22 cellular contexts compared by ENCODE assay signal in genomic region chr6:24543683-24544082, GRCh38.
"Had no signal": no experiment of that assay in that cellular context is flagged by ENCODE, and none has a peak within 500 bp of the region (broad histone marks: within the 10 kb centered on the region; RNA-seq: fewer than 3 reads in every experiment).

No MANE protein-coding gene starts in this region.

- DNase-seq: activated CD4-positive, alpha-beta T cell treated with anti-CD3 and anti-CD28 coated beads, Interleukin-2, amount 10 ng/mL, durations not matched to agents 7 days and 5 days; activated CD4-positive, CD25-positive, alpha-beta regulatory T cell treated with anti-CD3 and anti-CD28 coated beads, Interleukin-2, amount 50 U/mL, for 72 hours; activated CD8-positive, alpha-beta memory T cell treated with anti-CD3 and anti-CD28 coated beads, Interleukin-2, amount 10 ng/mL, durations not matched to agents 7 days and 5 days; activated CD8-positive, alpha-beta T cell treated with anti-CD3 and anti-CD28 coated beads for 36 hours; activated gamma-delta T cell; activated T-cell treated with anti-CD3 and anti-CD28 coated beads for 4 hours; aorta; colonic mucosa; gastrocnemius medialis; heart left ventricle; islet precursor cell; left cardiac atrium; mucosa of descending colon; nephron progenitor cell; right lobe of liver; stimulated activated CD4-positive, alpha-beta T cell treated with anti-CD3 and anti-CD28 coated beads, Interleukin-2, amount 100 ng/mL, for 24 hours; stomach; T-helper 17 cell; transverse colon had no signal

- H3K9me3 ChIP-seq: colonic mucosa, esophagus muscularis mucosa, gastrocnemius medialis, heart left ventricle, mucosa of descending colon, right lobe of liver, stomach, transverse colon had no signal

- H3K4me3 ChIP-seq: colonic mucosa, esophagus muscularis mucosa, gastrocnemius medialis, heart left ventricle, mucosa of descending colon, right lobe of liver, skin epidermis, stomach, transverse colon had no signal

- H3K4me1 ChIP-seq: colonic mucosa, esophagus muscularis mucosa, gastrocnemius medialis, right lobe of liver, stomach, transverse colon had no signal

- H3K27me3 ChIP-seq: colonic mucosa, gastrocnemius medialis, right lobe of liver, transverse colon had no signal

- H3K36me3 ChIP-seq: colonic mucosa, heart left ventricle, right lobe of liver, transverse colon had no signal

- ATAC-seq: activated CD8-positive, alpha-beta memory T cell treated with anti-CD3 and anti-CD28 coated beads, Interleukin-2, amount 10 ng/mL, durations not matched to agents 7 days and 5 days; activated CD8-positive, alpha-beta T cell treated with anti-CD3 and anti-CD28 coated beads for 36 hours; gastrocnemius medialis; heart left ventricle; left cardiac atrium; mucosa of descending colon; right lobe of liver; stimulated activated memory B cell treated with anti-CD40 and anti-IgM and Interleukin-4, amounts not matched to agents 10 μg/mL and 1 μg/mL and 100 μg/mL, for 72 hours; T-helper 17 cell had no signal

- H3K27ac ChIP-seq: colonic mucosa, esophagus muscularis mucosa, gastrocnemius medialis, heart left ventricle, right lobe of liver, skin epidermis, stomach, transverse colon had no signal
